Comparison of ENCODE assay signal across 14 cellular contexts in genomic region chr9:110115868-110116542, GRCh38.
DNase-seq lines count a peak whose midpoint lies in the region; ATAC-seq and TF ChIP-seq lines count a peak whose summit lies in the region.
"Had no signal": no experiment of that assay in that cellular context is flagged by ENCODE, and none has a peak within 500 bp of the region (broad histone marks: within the 10 kb centered on the region; RNA-seq: fewer than 3 reads in every experiment).

No MANE protein-coding gene starts in this region.

- H3F3A ChIP-seq in GM23248 (ENCODE audit: insufficient read depth): peaks cover 57% of the 10 kb centered on the region

- H3K9me2 ChIP-seq in GM23248 (ENCODE audit: insufficient read depth): no peaks in the 10 kb centered on the region

- peak overlapping the region; percentile 26; the same call in 1 of the 2 replicates for H3K4me3 ChIP-seq in GM23248
- H3K4me3 ChIP-seq in fibroblast of villous mesenchyme (ENCODE audit: low read depth, low read length): no peak overlapping the region
- H3K4me3 ChIP-seq: SJCRH30, thyroid gland had no signal

- ATAC-seq in sciatic nerve: peak; percentile 15
- ATAC-seq: activated CD8-positive, alpha-beta T cell treated with anti-CD3 and anti-CD28 coated beads, Interleukin-2, amount 10 ng/mL, durations not matched to agents 7 days and 5 days; natural killer cell had no signal

- peak overlapping the region; percentile 56 for H3K9ac ChIP-seq in GM23248
- H3K9ac ChIP-seq: KMS-11 had no signal

- peaks cover 27% of the 10 kb centered on the region; the same call in 1 of the 2 replicates for H3K36me3 ChIP-seq in GM23248 (ENCODE audit: low read depth)
- H3K36me3 ChIP-seq: SJCRH30, thyroid gland had no signal

- H3K27me3 ChIP-seq in GM23248 (replicated peaks; ENCODE audit: insufficient read depth): no peaks in the 10 kb centered on the region
- H3K27me3 ChIP-seq: SJCRH30, thyroid gland had no signal

- no peaks in the 10 kb centered on the region for H3K9me3 ChIP-seq in GM23248 (ENCODE audit: low read depth)
- H3K9me3 ChIP-seq: SJCRH30, thyroid gland had no signal

- in situ Hi-C loops in GM23248 (cut with MboI): no loop called here

- H2AFZ ChIP-seq in GM23248: no peak overlapping the region

- no peak for TF ChIP-seq CTCF in fibroblast of villous mesenchyme (IDR thresholded peaks at IDR 0.05; ENCODE audit: insufficient read depth, low read depth, low read length)

- H3K27ac ChIP-seq in GM23248: peak overlapping the region; percentile 83
- H3K27ac ChIP-seq: KMS-11, SJCRH30 had no signal

- WGBS in GM23248 (ENCODE audit: low coverage in 1 of 2, low lambda C conversion rate in 2 of 2, missing lambda C conversion rate in 2 of 2), 2 experiments: 63 to 65% methylated on average over 14 of the region's 14 CpGs

- DNase-seq in GM23248 (peak; percentile 80), SW 1271 (lab: John Stamatoyannopoulos, UW) (peak; percentile 73 to 84), fibroblast of villous mesenchyme (ENCODE audit: low read depth) (peak; percentile 96), sciatic nerve (ENCODE audit: low spot score) (no peak), NCI-H748 (lab: John Stamatoyannopoulos, UW; ENCODE audit: unreplicated experiment) (no peak), kidney glomerular epithelial cell (lab: John Stamatoyannopoulos, UW) (no peak), retina (no peak), NCI-H2029 (lab: John Stamatoyannopoulos, UW) (no peak)
- DNase-seq: activated CD8-positive, alpha-beta T cell treated with anti-CD3 and anti-CD28 coated beads, Interleukin-2, amount 10 ng/mL, durations not matched to agents 7 days and 5 days; amniotic stem cell; natural killer cell; SJCRH30; thyroid gland had no signal

- intact Hi-C loops in sciatic nerve (cut with DNase I): no loop called here

- H3K79me2 ChIP-seq in GM23248 (ENCODE audit: insufficient read depth): peaks cover 97% of the 10 kb centered on the region

- H4K20me1 ChIP-seq in GM23248 (ENCODE audit: insufficient read depth): peaks cover 4% of the 10 kb centered on the region; the same call in 1 of the 2 replicates

- H3K4me1 ChIP-seq in GM23248 (ENCODE audit: insufficient read depth): peaks cover 40% of the 10 kb centered on the region

- peak overlapping the region; percentile 36 for H3K4me2 ChIP-seq in GM23248 (ENCODE audit: unreplicated experiment)
- H3K4me2 ChIP-seq: KMS-11 had no signal

Comparison
In these comparisons a context has a peak if more than half of its experiments do, and no peak if none do; other contexts are left out.
1. DNase-seq: peak in GM23248 (single experiment), SW 1271 (2 of 2) and fibroblast of villous mesenchyme (single experiment); none in sciatic nerve (single experiment), NCI-H748 (single experiment), kidney glomerular epithelial cell (single experiment), retina (single experiment) and NCI-H2029 (single experiment).